In the genomic region with DNA sequence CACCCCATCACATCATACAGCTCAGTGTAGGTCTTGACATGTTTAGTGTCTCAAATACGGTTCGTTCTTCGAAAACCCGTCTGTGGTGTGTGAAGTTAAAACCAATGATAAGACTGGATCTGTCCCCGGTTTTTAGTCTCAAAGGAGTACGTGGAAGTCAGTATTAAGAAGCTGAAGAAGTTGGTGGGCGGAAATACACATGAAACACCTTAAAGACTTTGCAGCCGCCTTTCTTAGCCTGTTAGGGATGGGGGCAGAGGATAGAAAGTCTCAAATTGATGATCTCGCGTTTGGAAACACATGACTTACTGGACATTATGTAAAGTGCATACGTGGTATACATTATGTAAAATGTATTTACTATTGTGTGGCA, we compare ENCODE assay signal across 8 cellular contexts. TPM values are rescaled to one million over a fixed set of nuclear protein-coding genes. Genes with fewer than 3 reads are reported as not detected.
DNase-seq lines count a peak whose midpoint lies in the region; FAIRE-seq and TF ChIP-seq lines count a peak whose summit lies in the region.

No MANE protein-coding gene starts in this region.

- peak overlapping the region; percentile 97 for H3K9ac ChIP-seq in endothelial cell of umbilical vein (replicated peaks; ENCODE audit: extremely low read depth, insufficient read depth, low read length)

- peak overlapping the region; percentile 77 for H3K27ac ChIP-seq in OCI-LY7 (ENCODE audit: low read depth, low read length, poor library complexity, severe bottlenecking)
- peak overlapping the region; percentile 89 for H3K27ac ChIP-seq in endothelial cell of umbilical vein (ENCODE audit: insufficient read depth, low read depth, low read length)
- peak overlapping the region; percentile 77 for H3K27ac ChIP-seq in osteoblast (ENCODE audit: low read depth, low read length)

- dilution Hi-C loops in endothelial cell of umbilical vein (cut with MboI; ENCODE audit: extremely low pct_ligation_motif_present, low sequenced_read_pairs), result no loop called here

- H3K4me1 ChIP-seq in OCI-LY7 (ENCODE audit: insufficient read depth, low read length, poor library complexity, severe bottlenecking), result peaks cover 39% of the 10 kb centered on the region
- H3K4me1 ChIP-seq in endothelial cell of umbilical vein (ENCODE audit: control insufficient read depth, extremely low read depth, insufficient read depth, low read length), result peaks cover 18% of the 10 kb centered on the region
- peaks cover 16% of the 10 kb centered on the region for H3K4me1 ChIP-seq in osteoblast (ENCODE audit: insufficient read depth, low read length)

- H3K9me2 ChIP-seq in OCI-LY7 (ENCODE audit: insufficient read depth, low read length), result no peaks in the 10 kb centered on the region

- CTCF ChIA-PET in Calu3 (lab: Charles Lee), result interaction anchor here (0.6 to 1.4 kb wide), 4 partner anchors 45 to 291 kb away, joined by 3 to 4 read pairs (median 4); a partner anchor contains a TSS
- CTCF ChIA-PET in OCI-LY7 (lab: Charles Lee; ENCODE audit: unreplicated experiment), result no interaction called here
- CTCF ChIA-PET in endothelial cell of umbilical vein (lab: Charles Lee), result interaction anchor here (0.6 to 2.8 kb wide), 3 partner anchors 9 to 88 kb away, joined by 3 to 13 read pairs (median 8); no protein-coding TSS in a partner anchor

- H3K9me1 ChIP-seq in endothelial cell of umbilical vein (replicated peaks; ENCODE audit: control insufficient read depth, extremely low read depth, insufficient read depth, low read length), result no peaks in the 10 kb centered on the region

- H3K36me3 ChIP-seq in OCI-LY7 (ENCODE audit: insufficient read depth, low read length), result peaks cover 34% of the 10 kb centered on the region
- H3K36me3 ChIP-seq in endothelial cell of umbilical vein (ENCODE audit: control insufficient read depth in 2 of 2, extremely low read depth in 1 of 2, insufficient read depth in 2 of 2, low read length in 2 of 2), result peaks cover 0 to under 1% of the 10 kb centered on the region in 2 experiments
- peaks cover 12% of the 10 kb centered on the region for H3K36me3 ChIP-seq in osteoblast (ENCODE audit: insufficient read depth, low read length)

- no peak for TF ChIP-seq POLR2A in endothelial cell of umbilical vein (IDR thresholded peaks at IDR 0.05; ENCODE audit: low read depth, low read length)

- H3K27me3 Mint-ChIP-seq in Calu3 (ENCODE audit: unreplicated experiment), result no peaks in the 10 kb centered on the region

- FAIRE-seq in endothelial cell of umbilical vein (lab: Jason Lieb, UNC), result no peak
- FAIRE-seq in D721Med (lab: Jason Lieb, UNC), result no peak

- H3K79me2 ChIP-seq in OCI-LY7 (ENCODE audit: insufficient read depth, low read depth, low read length) (peaks cover 41% of the 10 kb centered on the region), endothelial cell of umbilical vein (ENCODE audit: control insufficient read depth, insufficient read depth, low read length) (peaks cover 37% of the 10 kb centered on the region), osteoblast (ENCODE audit: insufficient read depth, low read length) (peaks cover 47% of the 10 kb centered on the region)

- H3K4me1 Mint-ChIP-seq in Calu3 (ENCODE audit: low read depth, unreplicated experiment), result peaks cover 36% of the 10 kb centered on the region

- H3K4me3 ChIP-seq in OCI-LY7 (ENCODE audit: low read depth, low read length, poor library complexity, severe bottlenecking), result peak overlapping the region; percentile 96
- H3K4me3 ChIP-seq in endothelial cell of umbilical vein (replicated peaks in 1 of 3; ENCODE audit: insufficient read depth in 1 of 3, low read depth in 1 of 3, low read length in 3 of 3), result peak overlapping the region; percentile 65 to 94 (median 88)
- H3K4me3 ChIP-seq in osteoblast (ENCODE audit: insufficient read depth, low read length), result peak overlapping the region; percentile 97

- no peak for DNase-seq in Calu3
- DNase-seq in OCI-LY7 (ENCODE audit: low spot score), result peak; percentile 42
- DNase-seq in endothelial cell of umbilical vein (ENCODE audit: low read depth, low spot score), result peak; percentile 40
- no peak for DNase-seq in osteoblast (ENCODE audit: insufficient read length, low spot score, missing footprints)
- no peak for DNase-seq in mucosa of gallbladder (ENCODE audit: low spot score)
- DNase-seq in RPMI8226, result no peak
- DNase-seq in D721Med (ENCODE audit: insufficient read length, low spot score), result no peak
- no peak for DNase-seq in occipital lobe (lab: John Stamatoyannopoulos, UW)

- H4K20me1 ChIP-seq in OCI-LY7 (ENCODE audit: insufficient read depth, low read length), result peaks cover 16% of the 10 kb centered on the region
- H4K20me1 ChIP-seq in endothelial cell of umbilical vein (replicated peaks; ENCODE audit: control insufficient read depth, extremely low read depth, insufficient read depth, low read length), result no peaks in the 10 kb centered on the region
- peaks cover 17% of the 10 kb centered on the region for H4K20me1 ChIP-seq in osteoblast (ENCODE audit: insufficient read depth, low read length)

- BruUV-seq in Calu3 (replicated peaks; lab: Mats Ljungman, UMichigan) (TSS peak; percentile 89), OCI-LY7 (replicated peaks; lab: Mats Ljungman, UMichigan) (TSS peak; percentile 85), endothelial cell of umbilical vein (replicated peaks; lab: Mats Ljungman, UMichigan) (TSS peak; percentile 66)

- H3K4me2 ChIP-seq in OCI-LY7 (ENCODE audit: low read length), result peak overlapping the region; percentile 84
- H3K4me2 ChIP-seq in endothelial cell of umbilical vein (ENCODE audit: insufficient read depth, low read length), result peak overlapping the region; percentile 91
- H3K4me2 ChIP-seq in osteoblast (ENCODE audit: insufficient read depth, low read length), result peak overlapping the region; percentile 98

- peak overlapping the region; percentile 85 for H3K4me3 Mint-ChIP-seq in Calu3 (ENCODE audit: low read depth, unreplicated experiment)

- H2AFZ ChIP-seq in OCI-LY7 (ENCODE audit: low read length) (0 out of 2 replicates have a peak overlapping the region, but pooled peaks have one; percentile 20), endothelial cell of umbilical vein (ENCODE audit: low read depth, low read length) (no peak overlapping the region), osteoblast (ENCODE audit: low read length) (peak overlapping the region; percentile 82)

- peaks cover 61% of the 10 kb centered on the region for H3K36me3 Mint-ChIP-seq in Calu3 (ENCODE audit: insufficient read depth, unreplicated experiment)

- TF ChIP-seq CTCF in Calu3 (IDR thresholded peaks at IDR 0.05; ENCODE audit: unreplicated experiment), result no peak
- no peak for TF ChIP-seq CTCF in OCI-LY7 (conservative IDR thresholded peaks at IDR 0.05; ENCODE audit: low read length)
- no peak for TF ChIP-seq CTCF in endothelial cell of umbilical vein (IDR thresholded peaks at IDR 0.05; ENCODE audit: extremely low read depth in 1 of 2, insufficient read depth in 1 of 2, low read depth in 1 of 2, low read length in 2 of 2)
- TF ChIP-seq CTCF in osteoblast (IDR thresholded peaks at IDR 0.05; ENCODE audit: extremely low read depth, low read depth, low read length), result no peak
- no peak for TF ChIP-seq CTCF in D721Med (IDR thresholded peaks at IDR 0.05; ENCODE audit: insufficient read depth, missing control alignments)

- POLR2A ChIA-PET in OCI-LY7 (lab: Charles Lee) (interaction anchor here (0.8 to 1.6 kb wide), 5 partner anchors 10 to 55 kb away, joined by 3 to 7 read pairs (median 4); no protein-coding TSS in a partner anchor), endothelial cell of umbilical vein (lab: Charles Lee) (no interaction called here)

- no peaks in the 10 kb centered on the region for H3K9me3 ChIP-seq in OCI-LY7 (ENCODE audit: low read length)
- H3K9me3 ChIP-seq in endothelial cell of umbilical vein (replicated peaks; ENCODE audit: control insufficient read depth, insufficient read depth, low read length), result no peaks in the 10 kb centered on the region
- no peaks in the 10 kb centered on the region for H3K9me3 ChIP-seq in osteoblast (ENCODE audit: low read depth, low read length)

- intact Hi-C loops in Calu3 (cut with micrococcal nuclease; ENCODE audit: unreplicated experiment), result no loop called here
- intact Hi-C loops in OCI-LY7 (cut with micrococcal nuclease; ENCODE audit: unreplicated experiment), result loop anchor here (2.0 to 10.0 kb wide), 2 partner anchors 101 to 461 kb away; no protein-coding TSS in a partner anchor
- intact Hi-C loops in endothelial cell of umbilical vein (cut with micrococcal nuclease), result loop anchor here (2.0 to 5.0 kb wide), 3 partner anchors 53 to 241 kb away; a partner anchor contains a TSS

- H3K27me3 ChIP-seq in endothelial cell of umbilical vein (ENCODE audit: control insufficient read depth in 2 of 2, insufficient read depth in 2 of 2, low read length in 2 of 2), result no peaks in the 10 kb centered on the region
- no peaks in the 10 kb centered on the region for H3K27me3 ChIP-seq in osteoblast (ENCODE audit: insufficient read depth, low read length)

- H3K27ac Mint-ChIP-seq in Calu3 (ENCODE audit: unreplicated experiment), result peak overlapping the region; percentile 86

- H3K9me3 Mint-ChIP-seq in Calu3 (ENCODE audit: low read depth, unreplicated experiment), result peaks cover under 1% of the 10 kb centered on the region

RNA-seq across cellular contexts. Expression of a gene that starts 1.0 kb away (rescaled TPM):
- total RNA-seq in Calu3 (2022), result 67.7 and 74.5 TPM in 2 replicates
- 45.7 and 55.5 TPM in 2 replicates for total RNA-seq in OCI-LY7 (2014; rRNA removed; shearing (Covaris generic))
- total RNA-seq in OCI-LY7 (2022), result 71.9 and 75.6 TPM in 2 replicates
- total RNA-seq in endothelial cell of umbilical vein, result 44.3 and 47.7 TPM in 2 replicates
- polyA plus RNA-seq in endothelial cell of umbilical vein, result 34.6 and 40.5 TPM in 2 replicates
- 56.4 and 57.3 TPM in 2 replicates for polyA plus RNA-seq in endothelial cell of umbilical vein (2011; cell fraction: cytosol; rRNA removed)
- 83.5 and 83.9 TPM in 2 replicates for polyA plus RNA-seq in endothelial cell of umbilical vein (2011; cell fraction: nucleus; rRNA removed)
- 38.0 and 47.8 TPM in 2 replicates for polyA plus RNA-seq in endothelial cell of umbilical vein (2012)
- 54.1 and 55.4 TPM in 2 replicates for polyA minus RNA-seq in endothelial cell of umbilical vein
- polyA minus RNA-seq in endothelial cell of umbilical vein (2011; cell fraction: cytosol; rRNA and poly(A)+ RNA removed), result 30.9 TPM
- polyA minus RNA-seq in endothelial cell of umbilical vein (2011; cell fraction: nucleus; rRNA and poly(A)+ RNA removed), result 18.5 and 32.4 TPM in 2 replicates
- 43.4 and 45.1 TPM in 2 replicates for total RNA-seq in osteoblast
- total RNA-seq in mucosa of gallbladder, result 67.5 TPM
- total RNA-seq in occipital lobe, result 10.9 TPM

RNA-seq across cellular contexts. Expression of a gene that starts 54.8 kb away (rescaled TPM):
- total RNA-seq in Calu3 (2022) (69.0 and 79.8 TPM in 2 replicates), OCI-LY7 (2022) (16.5 and 17.9 TPM in 2 replicates), endothelial cell of umbilical vein (57.6 and 66.6 TPM in 2 replicates), osteoblast (70.1 and 73.1 TPM in 2 replicates), mucosa of gallbladder (54.9 TPM), occipital lobe (55.8 TPM)
- total RNA-seq in OCI-LY7 (2014; rRNA removed; shearing (Covaris generic)), result 9.0 and 10.3 TPM in 2 replicates
- 28.1 and 31.3 TPM in 2 replicates for polyA plus RNA-seq in endothelial cell of umbilical vein
- 21.3 and 21.8 TPM in 2 replicates for polyA plus RNA-seq in endothelial cell of umbilical vein (2011; cell fraction: cytosol; rRNA removed)
- 60.8 and 88.5 TPM in 2 replicates for polyA plus RNA-seq in endothelial cell of umbilical vein (2011; cell fraction: nucleus; rRNA removed)
- 54.0 and 89.3 TPM in 2 replicates for polyA plus RNA-seq in endothelial cell of umbilical vein (2012)
- polyA minus RNA-seq in endothelial cell of umbilical vein, result 36.7 and 51.1 TPM in 2 replicates
- polyA minus RNA-seq in endothelial cell of umbilical vein (2011; cell fraction: cytosol; rRNA and poly(A)+ RNA removed), result 26.3 TPM
- polyA minus RNA-seq in endothelial cell of umbilical vein (2011; cell fraction: nucleus; rRNA and poly(A)+ RNA removed), result 62.8 and 73.1 TPM in 2 replicates

Comparison
In these comparisons a context has a peak if more than half of its experiments do, and no peak if none do; other contexts are left out.
1. DNase-seq: peak in OCI-LY7 (single experiment) and endothelial cell of umbilical vein (single experiment); none in Calu3 (single experiment), osteoblast (single experiment), mucosa of gallbladder (single experiment), RPMI8226 (single experiment), D721Med (single experiment) and occipital lobe (single experiment).
2. Peak in every context shown above with its lines, with median percentiles within 50 percentile points of each other: H3K27ac ChIP-seq, H3K4me2 ChIP-seq and H3K4me3 ChIP-seq.